1 cellular context compared by ENCODE assay signal in the genomic region with DNA sequence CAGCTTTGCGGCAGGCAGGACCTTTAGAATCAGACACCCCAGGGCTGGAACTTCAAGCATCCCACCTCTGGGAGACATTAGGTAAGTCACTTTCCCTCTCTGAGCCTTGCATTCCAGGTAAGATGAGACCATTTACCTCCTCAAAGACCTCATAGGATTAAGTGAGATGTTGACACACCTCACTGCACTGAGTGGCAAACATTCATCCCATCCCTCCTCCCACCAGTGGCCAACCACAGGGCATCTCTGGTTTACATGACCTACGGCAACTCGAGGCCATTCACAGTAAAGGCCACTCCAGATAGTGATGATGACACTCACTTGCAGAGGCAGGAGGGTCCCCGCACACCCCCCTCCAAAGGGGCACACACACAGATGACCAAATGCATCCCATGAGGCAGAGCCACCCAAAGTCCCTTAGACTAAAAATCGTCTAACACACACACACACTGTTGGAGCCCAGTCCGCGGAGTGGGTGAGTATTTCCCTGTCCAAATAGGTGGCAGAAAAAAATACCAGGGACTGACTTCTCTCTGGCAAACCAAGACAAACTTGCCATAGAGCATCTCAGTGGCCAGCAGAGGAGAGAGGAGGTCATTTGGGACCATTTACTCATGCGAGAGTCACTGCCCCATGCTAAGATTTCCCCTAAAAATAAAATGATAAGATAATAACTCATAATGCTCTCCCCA.
TF ChIP-seq lines count a peak whose summit lies in the region.

No MANE protein-coding gene starts in this region.

TF ChIP-seq in HCT116, 20 proteins besides CTCF, POLR2A, EP300 and RAD21 (continued from another document):
- TF ChIP-seq ATF3 (IDR thresholded peaks at IDR 0.05) (no peak), YY1 (IDR thresholded peaks at IDR 0.05; ENCODE audit: extremely low read depth, insufficient replicate concordance, low read depth, low read length) (no peak), CEBPB (IDR thresholded peaks at IDR 0.05; ENCODE audit: low read depth) (no peak), ZFX (IDR thresholded peaks at IDR 0.05) (no peak), JUND (IDR thresholded peaks at IDR 0.05) (no peak), CBX3 (IDR thresholded peaks at IDR 0.05; ENCODE audit: low read depth) (no peak), EZH2phosphoT487 (IDR thresholded peaks at IDR 0.05; ENCODE audit: borderline replicate concordance) (no peak), TCF7L2 (IDR thresholded peaks at IDR 0.05; ENCODE audit: borderline replicate concordance, extremely low read depth, insufficient read depth, insufficient read length) (no peak), EZH2 (IDR thresholded peaks at IDR 0.05) (no peak), FOSL1 (IDR thresholded peaks at IDR 0.05; ENCODE audit: low read depth) (no peak), POLR2AphosphoS5 (IDR thresholded peaks at IDR 0.05; ENCODE audit: low read depth, low read length) (no peak)
- TF ChIP-seq, protein P1, sequence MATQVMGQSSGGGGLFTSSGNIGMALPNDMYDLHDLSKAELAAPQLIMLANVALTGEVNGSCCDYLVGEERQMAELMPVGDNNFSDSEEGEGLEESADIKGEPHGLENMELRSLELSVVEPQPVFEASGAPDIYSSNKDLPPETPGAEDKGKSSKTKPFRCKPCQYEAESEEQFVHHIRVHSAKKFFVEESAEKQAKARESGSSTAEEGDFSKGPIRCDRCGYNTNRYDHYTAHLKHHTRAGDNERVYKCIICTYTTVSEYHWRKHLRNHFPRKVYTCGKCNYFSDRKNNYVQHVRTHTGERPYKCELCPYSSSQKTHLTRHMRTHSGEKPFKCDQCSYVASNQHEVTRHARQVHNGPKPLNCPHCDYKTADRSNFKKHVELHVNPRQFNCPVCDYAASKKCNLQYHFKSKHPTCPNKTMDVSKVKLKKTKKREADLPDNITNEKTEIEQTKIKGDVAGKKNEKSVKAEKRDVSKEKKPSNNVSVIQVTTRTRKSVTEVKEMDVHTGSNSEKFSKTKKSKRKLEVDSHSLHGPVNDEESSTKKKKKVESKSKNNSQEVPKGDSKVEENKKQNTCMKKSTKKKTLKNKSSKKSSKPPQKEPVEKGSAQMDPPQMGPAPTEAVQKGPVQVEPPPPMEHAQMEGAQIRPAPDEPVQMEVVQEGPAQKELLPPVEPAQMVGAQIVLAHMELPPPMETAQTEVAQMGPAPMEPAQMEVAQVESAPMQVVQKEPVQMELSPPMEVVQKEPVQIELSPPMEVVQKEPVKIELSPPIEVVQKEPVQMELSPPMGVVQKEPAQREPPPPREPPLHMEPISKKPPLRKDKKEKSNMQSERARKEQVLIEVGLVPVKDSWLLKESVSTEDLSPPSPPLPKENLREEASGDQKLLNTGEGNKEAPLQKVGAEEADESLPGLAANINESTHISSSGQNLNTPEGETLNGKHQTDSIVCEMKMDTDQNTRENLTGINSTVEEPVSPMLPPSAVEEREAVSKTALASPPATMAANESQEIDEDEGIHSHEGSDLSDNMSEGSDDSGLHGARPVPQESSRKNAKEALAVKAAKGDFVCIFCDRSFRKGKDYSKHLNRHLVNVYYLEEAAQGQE (IDR thresholded peaks at IDR 0.05; ENCODE audit: low read depth) = no peak
TF ChIP-seq in HCT116: peak in this region for 0.
